Comparison of ENCODE assay signal across 27 cellular contexts in the genomic region with DNA sequence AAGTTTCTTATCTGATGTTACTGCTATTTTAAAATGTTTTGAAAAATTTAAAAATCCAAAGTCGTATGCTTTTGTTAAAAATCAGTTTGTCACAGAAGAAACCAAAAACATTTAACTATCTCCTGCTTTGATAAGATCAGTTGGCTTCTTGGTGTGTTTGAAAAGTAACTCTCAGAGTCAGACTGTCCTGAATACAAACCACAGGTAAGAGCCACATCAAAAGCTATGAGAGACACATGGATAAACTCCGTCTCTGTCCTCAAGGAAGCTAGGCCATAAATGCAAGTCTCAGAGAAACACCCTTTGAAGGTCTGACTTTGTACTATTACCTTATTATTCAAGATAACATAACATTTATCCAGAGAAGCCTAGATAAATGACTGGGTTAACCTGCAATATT. TPM values are rescaled to one million over a fixed set of nuclear protein-coding genes. Genes with fewer than 3 reads are reported as not detected.
DNase-seq lines count a peak whose midpoint lies in the region; ATAC-seq and TF ChIP-seq lines count a peak whose summit lies in the region.
"Had no signal": no experiment of that assay in that cellular context is flagged by ENCODE, and none has a peak within 500 bp of the region (broad histone marks: within the 10 kb centered on the region; RNA-seq: fewer than 3 reads in every experiment).

No MANE protein-coding gene starts in this region.

- H2AFZ ChIP-seq in DND-41 (ENCODE audit: low read depth, low read length) = no peak overlapping the region

- H3K79me2 ChIP-seq in DND-41 (ENCODE audit: insufficient read depth, low read length) = peaks cover 100% of the 10 kb centered on the region

- TF ChIP-seq CTCF in DND-41 (IDR thresholded peaks at IDR 0.05; ENCODE audit: borderline replicate concordance, extremely low read depth, low read length, poor library complexity, severe bottlenecking) (no peak), CD14-positive monocyte (IDR thresholded peaks at IDR 0.05) (no peak)

- intact Hi-C loops in naive thymus-derived CD4-positive, alpha-beta T cell (cut with micrococcal nuclease) = loop anchor here in 1 of 2 donors (10.0 kb wide), 1 partner anchor 378 kb away; no protein-coding TSS in a partner anchor
- intact Hi-C loops in CD14-positive monocyte (cut with micrococcal nuclease) = no loop called here

- no peaks in the 10 kb centered on the region for H3K27me3 ChIP-seq in DND-41 (ENCODE audit: insufficient read depth, low read length, poor library complexity)
- H3K27me3 ChIP-seq in naive thymus-derived CD4-positive, alpha-beta T cell (ENCODE audit: control insufficient read depth in 2 of 2, insufficient read depth in 2 of 2, low read length in 2 of 2) = no peaks in the 10 kb centered on the region
- H3K27me3 ChIP-seq: brain microvascular endothelial cell, gastroesophageal sphincter, SJSA1, vagina had no signal

- H3K4me3 Mint-ChIP-seq in activated CD4-positive, alpha-beta T cell treated with anti-CD3 and anti-CD28 coated beads, Interleukin-2, amount 10 ng/mL, durations not matched to agents 7 days and 5 days = no peak overlapping the region
- no peak overlapping the region for H3K4me3 Mint-ChIP-seq in activated CD8-positive, alpha-beta T cell treated with anti-CD3 and anti-CD28 coated beads, Interleukin-2, amount 10 ng/mL, durations not matched to agents 7 days and 5 days
- H3K4me3 Mint-ChIP-seq in naive thymus-derived CD4-positive, alpha-beta T cell = peak overlapping the region in 8 of 10 donors; percentile 13 to 64 (median 38)
- no peak overlapping the region for H3K4me3 Mint-ChIP-seq in CD14-positive monocyte
- H3K4me3 Mint-ChIP-seq: H9 had no signal

- H3K9me3 ChIP-seq in DND-41 (ENCODE audit: insufficient read depth, low read length, severe bottlenecking) = no peaks in the 10 kb centered on the region
- no peaks in the 10 kb centered on the region for H3K9me3 ChIP-seq in naive thymus-derived CD4-positive, alpha-beta T cell (ENCODE audit: control insufficient read depth in 2 of 3, low read length in 3 of 3)
- H3K9me3 ChIP-seq: gastroesophageal sphincter, prostate gland, SJSA1, vagina had no signal

- peaks cover 65% of the 10 kb centered on the region for H3K4me1 Mint-ChIP-seq in activated CD4-positive, alpha-beta T cell treated with anti-CD3 and anti-CD28 coated beads, Interleukin-2, amount 10 ng/mL, durations not matched to agents 7 days and 5 days
- H3K4me1 Mint-ChIP-seq in activated CD8-positive, alpha-beta T cell treated with anti-CD3 and anti-CD28 coated beads, Interleukin-2, amount 10 ng/mL, durations not matched to agents 7 days and 5 days (ENCODE audit: low read depth) = peaks cover 56% of the 10 kb centered on the region
- peaks cover 46 to 86% (median 80%) of the 10 kb centered on the region in 7 donors for H3K4me1 Mint-ChIP-seq in naive thymus-derived CD4-positive, alpha-beta T cell
- H3K4me1 Mint-ChIP-seq in CD14-positive monocyte = peaks cover 34% of the 10 kb centered on the region
- H3K4me1 Mint-ChIP-seq: H9 had no signal

- H3K9ac ChIP-seq in DND-41 (ENCODE audit: low read depth, low read length) = no peak overlapping the region

- H3K4me1 ChIP-seq in DND-41 (ENCODE audit: insufficient read depth, low read length) = peaks cover 56% of the 10 kb centered on the region
- H3K4me1 ChIP-seq in naive thymus-derived CD4-positive, alpha-beta T cell (ENCODE audit: control insufficient read depth in 2 of 2, insufficient read depth in 2 of 2, low read length in 2 of 2) = peaks cover 11 to 36% of the 10 kb centered on the region in 2 donors
- H3K4me1 ChIP-seq: prostate gland had no signal

- H3K27me3 Mint-ChIP-seq in activated CD4-positive, alpha-beta T cell treated with anti-CD3 and anti-CD28 coated beads, Interleukin-2, amount 10 ng/mL, durations not matched to agents 7 days and 5 days = no peaks in the 10 kb centered on the region
- H3K27me3 Mint-ChIP-seq in activated CD8-positive, alpha-beta T cell treated with anti-CD3 and anti-CD28 coated beads, Interleukin-2, amount 10 ng/mL, durations not matched to agents 7 days and 5 days (ENCODE audit: low read depth) = no peaks in the 10 kb centered on the region
- H3K27me3 Mint-ChIP-seq in naive thymus-derived CD4-positive, alpha-beta T cell = no peaks in the 10 kb centered on the region
- no peaks in the 10 kb centered on the region for H3K27me3 Mint-ChIP-seq in CD14-positive monocyte (ENCODE audit: low read depth in 3 of 3)

- CTCF ChIA-PET in activated CD4-positive, alpha-beta T cell treated with anti-CD3 and anti-CD28 coated beads, Interleukin-2, amount 10 ng/mL, durations not matched to agents 7 days and 5 days (lab: Charles Lee) = interaction anchor here (0.5 to 1.6 kb wide), 5 partner anchors 8 to 185 kb away, joined by 3 to 6 read pairs (median 3); a partner anchor contains a TSS
- CTCF ChIA-PET in activated CD8-positive, alpha-beta T cell treated with anti-CD3 and anti-CD28 coated beads, Interleukin-2, amount 10 ng/mL, durations not matched to agents 7 days and 5 days (lab: Charles Lee) = interaction anchor here (1.3 to 3.0 kb wide), 7 partner anchors 8 to 163 kb away, joined by 3 to 12 read pairs (median 7); a partner anchor contains a TSS
- CTCF ChIA-PET in naive thymus-derived CD4-positive, alpha-beta T cell (lab: Charles Lee) = interaction anchor here (0.6 to 1.6 kb wide), 4 partner anchors 9 to 444 kb away, joined by 3 read pairs; no protein-coding TSS in a partner anchor

- 0 out of 2 replicates have a peak overlapping the region, but pooled peaks have one; percentile 15 for H3K4me2 ChIP-seq in DND-41 (ENCODE audit: insufficient read depth, low read length)

- POLR2A ChIA-PET in activated CD4-positive, alpha-beta T cell treated with anti-CD3 and anti-CD28 coated beads, Interleukin-2, amount 10 ng/mL, durations not matched to agents 7 days and 5 days (lab: Charles Lee) = interaction anchor here (0.6 kb wide), 1 partner anchor 97 kb away, joined by 6 read pairs; no protein-coding TSS in a partner anchor
- POLR2A ChIA-PET in activated CD8-positive, alpha-beta T cell treated with anti-CD3 and anti-CD28 coated beads, Interleukin-2, amount 10 ng/mL, durations not matched to agents 7 days and 5 days (lab: Charles Lee) = interaction anchor here (1.7 kb wide), 1 partner anchor 142 kb away, joined by 5 read pairs; no protein-coding TSS in a partner anchor
- POLR2A ChIA-PET in naive thymus-derived CD4-positive, alpha-beta T cell (lab: Charles Lee) = interaction anchor here (0.6 to 1.9 kb wide), 3 partner anchors 8 to 41 kb away, joined by 3 to 10 read pairs (median 5); a partner anchor contains a TSS

- H3K27ac ChIP-seq in DND-41 (ENCODE audit: low read length) = peak overlapping the region; percentile 31
- peak overlapping the region; percentile 19 for H3K27ac ChIP-seq in naive thymus-derived CD4-positive, alpha-beta T cell (ENCODE audit: low read depth, low read length)
- H3K27ac ChIP-seq: brain microvascular endothelial cell, gastroesophageal sphincter, prostate gland, SJSA1, vagina had no signal

- H3K36me3 Mint-ChIP-seq in activated CD4-positive, alpha-beta T cell treated with anti-CD3 and anti-CD28 coated beads, Interleukin-2, amount 10 ng/mL, durations not matched to agents 7 days and 5 days (ENCODE audit: low read depth) = peaks cover 44% of the 10 kb centered on the region
- peaks cover 44% of the 10 kb centered on the region for H3K36me3 Mint-ChIP-seq in activated CD8-positive, alpha-beta T cell treated with anti-CD3 and anti-CD28 coated beads, Interleukin-2, amount 10 ng/mL, durations not matched to agents 7 days and 5 days (ENCODE audit: low read depth)
- H3K36me3 Mint-ChIP-seq in naive thymus-derived CD4-positive, alpha-beta T cell = peaks cover 9 to 46% (median 31%) of the 10 kb centered on the region in 5 donors
- H3K36me3 Mint-ChIP-seq in CD14-positive monocyte = peaks cover 29 to 31% of the 10 kb centered on the region in 2 donors

- ATAC-seq in DND-41 (ENCODE audit: insufficient read depth, low read depth) = peak; percentile 92
- peak; percentile 82 for ATAC-seq in activated CD8-positive, alpha-beta T cell treated with anti-CD3 and anti-CD28 coated beads, Interleukin-2, amount 10 ng/mL, durations not matched to agents 7 days and 5 days
- ATAC-seq in naive thymus-derived CD4-positive, alpha-beta T cell = peak; percentile 53
- no peak for ATAC-seq in HG02642 (IDR thresholded peaks at IDR 0.05; ENCODE audit: poor library complexity, unreplicated experiment)
- ATAC-seq: gastroesophageal sphincter, sciatic nerve had no signal

- H3K9me3 Mint-ChIP-seq in activated CD4-positive, alpha-beta T cell treated with anti-CD3 and anti-CD28 coated beads, Interleukin-2, amount 10 ng/mL, durations not matched to agents 7 days and 5 days = no peaks in the 10 kb centered on the region
- no peaks in the 10 kb centered on the region for H3K9me3 Mint-ChIP-seq in activated CD8-positive, alpha-beta T cell treated with anti-CD3 and anti-CD28 coated beads, Interleukin-2, amount 10 ng/mL, durations not matched to agents 7 days and 5 days (ENCODE audit: insufficient read depth)
- H3K9me3 Mint-ChIP-seq in naive thymus-derived CD4-positive, alpha-beta T cell = no peaks in the 10 kb centered on the region
- H3K9me3 Mint-ChIP-seq in CD14-positive monocyte = no peaks in the 10 kb centered on the region
- H3K9me3 Mint-ChIP-seq: H9 had no signal

- no peak overlapping the region for H3K4me3 ChIP-seq in DND-41 (ENCODE audit: low read depth in 1 of 2, low read length in 2 of 2)
- no peak overlapping the region for H3K4me3 ChIP-seq in naive thymus-derived CD4-positive, alpha-beta T cell (ENCODE audit: low read length)
- H3K4me3 ChIP-seq: gastroesophageal sphincter, prostate gland, SJSA1, vagina had no signal

- peaks cover 62% of the 10 kb centered on the region for H4K20me1 ChIP-seq in DND-41 (ENCODE audit: insufficient read depth, low read length)

- peak; percentile 19 for DNase-seq in activated CD4-positive, alpha-beta T cell treated with anti-CD3 and anti-CD28 coated beads, Interleukin-2, amount 10 ng/mL, durations not matched to agents 7 days and 5 days
- no peak for DNase-seq in activated CD4-positive, alpha-beta T cell treated with anti-CD3 and anti-CD28 coated beads for 48 hours
- no peak for DNase-seq in DND-41
- DNase-seq in activated CD8-positive, alpha-beta T cell treated with anti-CD3 and anti-CD28 coated beads, Interleukin-2, amount 10 ng/mL, durations not matched to agents 7 days and 5 days = no peak
- DNase-seq in naive thymus-derived CD4-positive, alpha-beta T cell = no peak
- DNase-seq in H4 (ENCODE audit: low spot score) = no peak
- no peak for DNase-seq in CD14-positive monocyte (ENCODE audit: low spot score)
- DNase-seq: activated effector memory CD4-positive, alpha-beta T cell treated with Interleukin-2 at 50 U/mL for 16 hours; brain microvascular endothelial cell; COR-L47; DMS53; H9; hippocampal formation; mesenchymal stem cell; NCI-H1436; NCI-H2081 treated with DMSO at 0.1 percent for 48 hours; NCI-H345; NCI-H748 treated with DMSO at 0.1 percent for 48 hours; stimulated activated CD4-positive, alpha-beta T cell treated with anti-CD3 and anti-CD28 coated beads, Interleukin-12 subunit alpha, Interleukin-12 subunit beta, amount 100 ng/mL, for 4 hours; stimulated activated CD4-positive, alpha-beta T cell treated with anti-CD3 and anti-CD28 coated beads, Interleukin-4, amount 100 ng/mL, for 24 hours; stimulated activated naive CD4-positive, alpha-beta T cell treated with Interleukin-2 at 50 U/mL for 16 hours had no signal

- no peak overlapping the region for H3K27ac Mint-ChIP-seq in activated CD4-positive, alpha-beta T cell treated with anti-CD3 and anti-CD28 coated beads, Interleukin-2, amount 10 ng/mL, durations not matched to agents 7 days and 5 days
- H3K27ac Mint-ChIP-seq in activated CD8-positive, alpha-beta T cell treated with anti-CD3 and anti-CD28 coated beads, Interleukin-2, amount 10 ng/mL, durations not matched to agents 7 days and 5 days = no peak overlapping the region
- peak overlapping the region in 6 of 9 donors; percentile 20 to 77 (median 58) for H3K27ac Mint-ChIP-seq in naive thymus-derived CD4-positive, alpha-beta T cell
- H3K27ac Mint-ChIP-seq in CD14-positive monocyte = no peak overlapping the region
- H3K27ac Mint-ChIP-seq: H9 had no signal

- H3K36me3 ChIP-seq in DND-41 (ENCODE audit: insufficient read depth, low read length) = peaks cover 60% of the 10 kb centered on the region
- H3K36me3 ChIP-seq in naive thymus-derived CD4-positive, alpha-beta T cell (ENCODE audit: control insufficient read depth in 2 of 3, insufficient read depth in 3 of 3, low read length in 3 of 3) = peaks cover 4 to 19% (median 4%) of the 10 kb centered on the region in 3 experiments
- H3K36me3 ChIP-seq: prostate gland had no signal

RNA-seq across cellular contexts. Expression of a gene that starts 7.7 kb away (rescaled TPM):
- total RNA-seq in activated CD4-positive, alpha-beta T cell treated with anti-CD3 and anti-CD28 coated beads, Interleukin-2, amount 10 ng/mL, durations not matched to agents 7 days and 5 days = 10 to 100 TPM; 71.5 to 74.7 TPM
- total RNA-seq in activated CD8-positive, alpha-beta T cell treated with anti-CD3 and anti-CD28 coated beads, Interleukin-2, amount 10 ng/mL, durations not matched to agents 7 days and 5 days = 10 to 100 TPM; 72.8 to 77.5 TPM
- 100 to 1,000 TPM in 1 of 5 experiments, 10 to 100 TPM in 4; 70.0 to 112 (median 83.1) TPM for total RNA-seq in naive thymus-derived CD4-positive, alpha-beta T cell
- polyA plus RNA-seq in naive thymus-derived CD4-positive, alpha-beta T cell = 10 to 100 TPM; 61.4 to 70.5 TPM
- 45.2 and 65.6 TPM in 2 replicates for total RNA-seq in H4 (2014; rRNA removed; shearing (Covaris generic))
- polyA plus RNA-seq in CD14-positive monocyte = 10 to 100 TPM; 36.3 to 48.9 TPM

Comparison
In these comparisons a context has a peak if more than half of its experiments do, and no peak if none do; other contexts are left out.
1. H3K27ac Mint-ChIP-seq: peak in naive thymus-derived CD4-positive, alpha-beta T cell (6 of 9); none in activated CD4-positive, alpha-beta T cell treated with anti-CD3 and anti-CD28 coated beads, Interleukin-2, amount 10 ng/mL, durations not matched to agents 7 days and 5 days (single experiment), activated CD8-positive, alpha-beta T cell treated with anti-CD3 and anti-CD28 coated beads, Interleukin-2, amount 10 ng/mL, durations not matched to agents 7 days and 5 days (single experiment) and CD14-positive monocyte (0 of 7).
2. H3K4me3 Mint-ChIP-seq: peak in naive thymus-derived CD4-positive, alpha-beta T cell (8 of 10); none in activated CD4-positive, alpha-beta T cell treated with anti-CD3 and anti-CD28 coated beads, Interleukin-2, amount 10 ng/mL, durations not matched to agents 7 days and 5 days (single experiment), activated CD8-positive, alpha-beta T cell treated with anti-CD3 and anti-CD28 coated beads, Interleukin-2, amount 10 ng/mL, durations not matched to agents 7 days and 5 days (single experiment) and CD14-positive monocyte (0 of 2).